In the genomic region with DNA sequence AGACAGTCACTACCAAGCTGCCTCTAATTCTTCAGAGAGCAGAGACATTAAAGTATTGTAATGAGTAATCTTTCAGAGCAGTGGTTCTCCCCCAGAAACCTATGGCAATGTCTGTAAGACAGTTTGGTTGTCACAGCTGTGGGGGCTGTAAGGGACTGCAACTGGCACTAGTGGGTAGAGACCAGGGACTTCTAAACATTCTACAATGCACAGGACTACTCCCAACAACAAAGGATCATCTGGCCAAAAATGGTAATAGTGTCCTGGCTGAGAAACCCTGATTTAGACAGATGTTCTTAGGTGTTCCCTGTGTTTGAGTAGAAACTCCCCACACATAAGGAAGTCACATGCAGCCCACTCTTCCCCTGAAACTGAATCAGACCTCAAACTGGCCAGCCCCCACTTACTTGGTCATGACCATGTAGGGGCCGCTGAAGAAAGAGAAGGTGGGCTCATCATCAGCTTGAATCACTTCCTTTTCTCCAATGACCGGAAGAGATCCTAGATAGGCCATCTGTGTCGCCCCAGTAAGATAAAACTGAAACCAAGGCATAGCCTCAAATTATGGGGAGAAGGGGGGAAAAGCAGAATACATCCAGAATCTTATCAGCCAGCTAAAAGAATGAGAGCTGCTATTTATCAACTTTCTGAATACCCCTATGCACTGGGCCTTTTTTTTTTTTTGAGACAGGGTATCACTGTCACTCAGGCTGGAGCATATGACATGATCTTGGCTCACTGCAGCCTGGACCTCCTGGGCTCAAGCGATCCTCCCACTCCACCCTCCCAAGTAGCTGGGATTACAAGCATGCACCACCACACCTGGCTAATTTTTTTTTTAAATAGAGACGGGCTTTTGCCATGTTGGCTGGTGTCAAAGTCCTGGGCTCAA, we compare ENCODE assay signal across 7 cellular contexts.
DNase-seq lines count a peak whose midpoint lies in the region; ATAC-seq lines count a peak whose summit lies in the region.

No MANE protein-coding gene starts in this region.

- intact Hi-C loops in dendritic cell treated with granulocyte-macrophage colony-stimulating factor and Interleukin-4, amounts not matched to agents 40 ng/mL and 50 ng/mL, for 4 days (cut with micrococcal nuclease): no loop called here

- no peaks in the 10 kb centered on the region for H3K9me3 Mint-ChIP-seq in dendritic cell treated with granulocyte-macrophage colony-stimulating factor and Interleukin-4, amounts not matched to agents 40 ng/mL and 50 ng/mL, for 4 days

- ATAC-seq in GM18519 (IDR thresholded peaks at IDR 0.05; ENCODE audit: low FRiP score, unreplicated experiment): peak; percentile 68
- ATAC-seq in GM21423 (IDR thresholded peaks at IDR 0.05; ENCODE audit: unreplicated experiment): peak; percentile 52
- ATAC-seq in HG03159 (IDR thresholded peaks at IDR 0.05; ENCODE audit: unreplicated experiment): peak; percentile 55

- H3K27me3 Mint-ChIP-seq in dendritic cell treated with granulocyte-macrophage colony-stimulating factor and Interleukin-4, amounts not matched to agents 40 ng/mL and 50 ng/mL, for 4 days: peaks cover 1% of the 10 kb centered on the region

- no peak overlapping the region for H3K4me3 Mint-ChIP-seq in dendritic cell treated with granulocyte-macrophage colony-stimulating factor and Interleukin-4, amounts not matched to agents 40 ng/mL and 50 ng/mL, for 4 days

- H3K27ac Mint-ChIP-seq in dendritic cell treated with granulocyte-macrophage colony-stimulating factor and Interleukin-4, amounts not matched to agents 40 ng/mL and 50 ng/mL, for 4 days: peak overlapping the region; percentile 60

- H3K36me3 Mint-ChIP-seq in dendritic cell treated with granulocyte-macrophage colony-stimulating factor and Interleukin-4, amounts not matched to agents 40 ng/mL and 50 ng/mL, for 4 days (ENCODE audit: low read depth): no peaks in the 10 kb centered on the region

- peaks cover 34% of the 10 kb centered on the region for H3K4me1 Mint-ChIP-seq in dendritic cell treated with granulocyte-macrophage colony-stimulating factor and Interleukin-4, amounts not matched to agents 40 ng/mL and 50 ng/mL, for 4 days (ENCODE audit: low read depth)

- DNase-seq in SK-N-DZ (ENCODE audit: low spot score) (no peak), amygdala (lab: John Stamatoyannopoulos, UW) (no peak), middle frontal gyrus (ENCODE audit: extremely low spot score, low spot score) (no peak)
